ENCODE assay signal across 1 cellular context in the genomic region with DNA sequence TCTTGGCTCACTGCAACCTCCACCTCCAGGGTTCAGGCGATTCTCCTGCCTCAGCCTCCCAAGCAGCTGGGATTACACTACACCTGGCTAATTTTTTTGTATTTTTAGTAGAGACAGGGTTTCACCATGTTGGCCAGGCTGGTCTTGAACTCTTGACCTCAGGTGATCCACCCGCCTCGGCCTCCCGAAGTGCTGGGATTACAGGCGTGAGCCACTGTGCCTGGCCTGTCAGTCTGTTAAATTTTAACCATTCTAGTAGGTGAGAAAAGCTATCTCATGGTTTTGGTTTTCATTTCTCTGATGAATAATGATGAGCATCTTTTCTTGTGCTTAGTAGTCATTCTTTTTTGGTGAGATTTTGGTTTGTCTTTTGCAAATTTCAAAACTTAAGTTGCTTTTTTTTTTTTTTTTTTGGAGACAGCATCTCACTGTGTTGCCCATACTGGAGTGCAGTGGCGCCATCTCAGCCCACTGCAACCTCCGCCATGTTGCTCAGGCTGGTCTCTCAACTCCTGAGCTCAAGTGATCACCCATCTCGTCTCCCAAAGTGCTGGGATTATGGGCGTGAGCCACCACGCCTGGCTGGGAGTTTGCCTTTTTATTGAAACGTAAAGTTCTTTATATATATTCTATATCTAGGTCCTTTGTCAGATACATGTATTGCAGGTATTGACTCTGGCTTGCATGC.
TF ChIP-seq lines count a peak whose summit lies in the region.
"Not testable (repeated sequence)": the region's sequence is repeated elsewhere in the genome, so short reads cannot be mapped to it uniquely, and the experiment has no call there.

No MANE protein-coding gene starts in this region.

TF ChIP-seq in HepG2, 621 proteins besides CTCF, POLR2A, EP300 and RAD21 (continued from another document):
- TF ChIP-seq, protein P1, sequence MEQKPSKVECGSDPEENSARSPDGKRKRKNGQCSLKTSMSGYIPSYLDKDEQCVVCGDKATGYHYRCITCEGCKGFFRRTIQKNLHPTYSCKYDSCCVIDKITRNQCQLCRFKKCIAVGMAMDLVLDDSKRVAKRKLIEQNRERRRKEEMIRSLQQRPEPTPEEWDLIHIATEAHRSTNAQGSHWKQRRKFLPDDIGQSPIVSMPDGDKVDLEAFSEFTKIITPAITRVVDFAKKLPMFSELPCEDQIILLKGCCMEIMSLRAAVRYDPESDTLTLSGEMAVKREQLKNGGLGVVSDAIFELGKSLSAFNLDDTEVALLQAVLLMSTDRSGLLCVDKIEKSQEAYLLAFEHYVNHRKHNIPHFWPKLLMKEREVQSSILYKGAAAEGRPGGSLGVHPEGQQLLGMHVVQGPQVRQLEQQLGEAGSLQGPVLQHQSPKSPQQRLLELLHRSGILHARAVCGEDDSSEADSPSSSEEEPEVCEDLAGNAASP (CRISPR knock-in tag; IDR thresholded peaks at IDR 0.05; ENCODE audit: borderline replicate concordance), result peak; percentile 54; the same call in 1 of the 2 replicates
- TF ChIP-seq ZGPAT (CRISPR knock-in tag; IDR thresholded peaks at IDR 0.05), result 0 out of 2 replicates have a peak, but pooled peaks have one; percentile 33
- TF ChIP-seq HNF1A (IDR thresholded peaks at IDR 0.05; ENCODE audit: low read depth), result peak; percentile 84
- peak; percentile 94 for TF ChIP-seq HNF1A (CRISPR knock-in tag; IDR thresholded peaks at IDR 0.05; ENCODE audit: borderline replicate concordance)
- peak; percentile 88 for TF ChIP-seq ZNF644 (CRISPR knock-in tag; IDR thresholded peaks at IDR 0.05; ENCODE audit: low read depth)
- 0 out of 2 replicates have a peak, but pooled peaks have one; percentile 28 for TF ChIP-seq HNF4A (CRISPR knock-in tag; IDR thresholded peaks at IDR 0.05)
- TF ChIP-seq PITX1 (CRISPR knock-in tag; IDR thresholded peaks at IDR 0.05), result peak; percentile 74; the same call in 1 of the 2 replicates
- TF ChIP-seq, protein P2, sequence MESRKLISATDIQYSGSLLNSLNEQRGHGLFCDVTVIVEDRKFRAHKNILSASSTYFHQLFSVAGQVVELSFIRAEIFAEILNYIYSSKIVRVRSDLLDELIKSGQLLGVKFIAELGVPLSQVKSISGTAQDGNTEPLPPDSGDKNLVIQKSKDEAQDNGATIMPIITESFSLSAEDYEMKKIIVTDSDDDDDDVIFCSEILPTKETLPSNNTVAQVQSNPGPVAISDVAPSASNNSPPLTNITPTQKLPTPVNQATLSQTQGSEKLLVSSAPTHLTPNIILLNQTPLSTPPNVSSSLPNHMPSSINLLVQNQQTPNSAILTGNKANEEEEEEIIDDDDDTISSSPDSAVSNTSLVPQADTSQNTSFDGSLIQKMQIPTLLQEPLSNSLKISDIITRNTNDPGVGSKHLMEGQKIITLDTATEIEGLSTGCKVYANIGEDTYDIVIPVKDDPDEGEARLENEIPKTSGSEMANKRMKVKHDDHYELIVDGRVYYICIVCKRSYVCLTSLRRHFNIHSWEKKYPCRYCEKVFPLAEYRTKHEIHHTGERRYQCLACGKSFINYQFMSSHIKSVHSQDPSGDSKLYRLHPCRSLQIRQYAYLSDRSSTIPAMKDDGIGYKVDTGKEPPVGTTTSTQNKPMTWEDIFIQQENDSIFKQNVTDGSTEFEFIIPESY (CRISPR knock-in tag; IDR thresholded peaks at IDR 0.05), result peak; percentile 81; the same call in 1 of the 2 replicates
- TF ChIP-seq, protein P3, sequence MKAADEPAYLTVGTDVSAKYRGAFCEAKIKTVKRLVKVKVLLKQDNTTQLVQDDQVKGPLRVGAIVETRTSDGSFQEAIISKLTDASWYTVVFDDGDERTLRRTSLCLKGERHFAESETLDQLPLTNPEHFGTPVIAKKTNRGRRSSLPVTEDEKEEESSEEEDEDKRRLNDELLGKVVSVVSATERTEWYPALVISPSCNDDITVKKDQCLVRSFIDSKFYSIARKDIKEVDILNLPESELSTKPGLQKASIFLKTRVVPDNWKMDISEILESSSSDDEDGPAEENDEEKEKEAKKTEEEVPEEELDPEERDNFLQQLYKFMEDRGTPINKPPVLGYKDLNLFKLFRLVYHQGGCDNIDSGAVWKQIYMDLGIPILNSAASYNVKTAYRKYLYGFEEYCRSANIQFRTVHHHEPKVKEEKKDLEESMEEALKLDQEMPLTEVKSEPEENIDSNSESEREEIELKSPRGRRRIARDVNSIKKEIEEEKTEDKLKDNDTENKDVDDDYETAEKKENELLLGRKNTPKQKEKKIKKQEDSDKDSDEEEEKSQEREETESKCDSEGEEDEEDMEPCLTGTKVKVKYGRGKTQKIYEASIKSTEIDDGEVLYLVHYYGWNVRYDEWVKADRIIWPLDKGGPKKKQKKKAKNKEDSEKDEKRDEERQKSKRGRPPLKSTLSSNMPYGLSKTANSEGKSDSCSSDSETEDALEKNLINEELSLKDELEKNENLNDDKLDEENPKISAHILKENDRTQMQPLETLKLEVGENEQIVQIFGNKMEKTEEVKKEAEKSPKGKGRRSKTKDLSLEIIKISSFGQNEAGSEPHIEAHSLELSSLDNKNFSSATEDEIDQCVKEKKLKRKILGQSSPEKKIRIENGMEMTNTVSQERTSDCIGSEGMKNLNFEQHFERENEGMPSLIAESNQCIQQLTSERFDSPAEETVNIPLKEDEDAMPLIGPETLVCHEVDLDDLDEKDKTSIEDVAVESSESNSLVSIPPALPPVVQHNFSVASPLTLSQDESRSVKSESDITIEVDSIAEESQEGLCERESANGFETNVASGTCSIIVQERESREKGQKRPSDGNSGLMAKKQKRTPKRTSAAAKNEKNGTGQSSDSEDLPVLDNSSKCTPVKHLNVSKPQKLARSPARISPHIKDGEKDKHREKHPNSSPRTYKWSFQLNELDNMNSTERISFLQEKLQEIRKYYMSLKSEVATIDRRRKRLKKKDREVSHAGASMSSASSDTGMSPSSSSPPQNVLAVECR (CRISPR knock-in tag; IDR thresholded peaks at IDR 0.05; ENCODE audit: borderline replicate concordance), result 0 out of 2 replicates have a peak, but pooled peaks have one; percentile 47
- peak; percentile 15; the same call in 1 of the 2 replicates for TF ChIP-seq CREM (IDR thresholded peaks at IDR 0.05)
- TF ChIP-seq CREM (CRISPR knock-in tag; IDR thresholded peaks at IDR 0.05); SOX13 (IDR thresholded peaks at IDR 0.05): not testable (repeated sequence)
- TF ChIP-seq SOX13 (CRISPR knock-in tag; conservative IDR thresholded peaks at IDR 0.05 in 1 of 2, IDR thresholded peaks at IDR 0.05 in 1 of 2), result peak in 1 of 2 experiments; percentile 28; a peak in 1 of 4 replicates
- TF ChIP-seq YY1 (IDR thresholded peaks at IDR 0.05; ENCODE audit: insufficient read depth, insufficient replicate concordance, low read depth, low read length), result peak; percentile 47
- peak; percentile 54 for TF ChIP-seq HDAC1 (CRISPR knock-in tag; IDR thresholded peaks at IDR 0.05)
- TF ChIP-seq POGZ (CRISPR knock-in tag; IDR thresholded peaks at IDR 0.05), result peak; percentile 75
- TF ChIP-seq ARID5B (CRISPR knock-in tag; IDR thresholded peaks at IDR 0.05), result peak; percentile 70
- TF ChIP-seq NR2F6 (IDR thresholded peaks at IDR 0.05), result peak; percentile 69
- TF ChIP-seq NR2F6 (CRISPR knock-in tag; IDR thresholded peaks at IDR 0.05), result peak; percentile 87
- 0 out of 2 replicates have a peak, but pooled peaks have one; percentile 39 for TF ChIP-seq ZNF574 (CRISPR knock-in tag; IDR thresholded peaks at IDR 0.05)
- 0 out of 2 replicates have a peak, but pooled peaks have one; percentile 27 for TF ChIP-seq HDAC2 (CRISPR knock-in tag; IDR thresholded peaks at IDR 0.05)
- peak; percentile 53 for TF ChIP-seq HOXA3 (CRISPR knock-in tag; IDR thresholded peaks at IDR 0.05)
- peak; percentile 80 for TF ChIP-seq RBM22 (optimal IDR thresholded peaks at IDR 0.05; ENCODE audit: low read length)
TF ChIP-seq in HepG2: peak in this region for 54; not testable (repeated sequence) for 567.
